8 cellular contexts compared by ENCODE assay signal in genomic region chr13:79480954-79481684, GRCh38. TPM values are rescaled to one million over a fixed set of nuclear protein-coding genes. Genes with fewer than 3 reads are reported as not detected.
DNase-seq lines count a peak whose midpoint lies in the region; TF ChIP-seq lines count a peak whose summit lies in the region.

A gene with protein sequence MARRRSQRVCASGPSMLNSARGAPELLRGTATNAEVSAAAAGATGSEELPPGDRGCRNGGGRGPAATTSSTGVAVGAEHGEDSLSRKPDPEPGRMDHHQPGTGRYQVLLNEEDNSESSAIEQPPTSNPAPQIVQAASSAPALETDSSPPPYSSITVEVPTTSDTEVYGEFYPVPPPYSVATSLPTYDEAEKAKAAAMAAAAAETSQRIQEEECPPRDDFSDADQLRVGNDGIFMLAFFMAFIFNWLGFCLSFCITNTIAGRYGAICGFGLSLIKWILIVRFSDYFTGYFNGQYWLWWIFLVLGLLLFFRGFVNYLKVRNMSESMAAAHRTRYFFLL (plus strand): TSS chr13:79481155. CDS start chr13:79481204, 49 bp downstream.

- no peaks in the 10 kb centered on the region for H3K9me3 ChIP-seq in ES-I3 (ENCODE audit: control insufficient read depth, insufficient read depth, low read length)
- no peaks in the 10 kb centered on the region for H3K9me3 ChIP-seq in H9 (ENCODE audit: control insufficient read depth, low read depth, low read length)
- H3K9me3 ChIP-seq in MM.1S (replicated peaks; ENCODE audit: insufficient read depth, low read length), result no peaks in the 10 kb centered on the region
- H3K9me3 ChIP-seq in SJCRH30 (replicated peaks), result no peaks in the 10 kb centered on the region
- no peaks in the 10 kb centered on the region for H3K9me3 ChIP-seq in neuron (ENCODE audit: low read length)
- H3K9me3 ChIP-seq in subcutaneous abdominal adipose tissue (ENCODE audit: control insufficient read depth in 5 of 5, low read length in 5 of 5), result no peaks in the 10 kb centered on the region

- H3K27me3 Mint-ChIP-seq in H9 (ENCODE audit: low read depth), result peaks cover 24% of the 10 kb centered on the region

- H3K4me2 ChIP-seq in H9 (ENCODE audit: insufficient read depth, insufficient read length, low read length), result peak within 1 kb of the TSS; percentile 99
- peak within 1 kb of the TSS; percentile 92 for H3K4me2 ChIP-seq in MM.1S (ENCODE audit: low read depth, low read length)

- H3K14ac ChIP-seq in H9 (ENCODE audit: insufficient read depth, low read length), result peak within 1 kb of the TSS; percentile 71

- H3K9ac ChIP-seq in ES-I3 (ENCODE audit: low read depth, low read length), result peak within 1 kb of the TSS; percentile 98
- H3K9ac ChIP-seq in H9 (ENCODE audit: extremely low read depth, insufficient read length, low read length), result peak within 1 kb of the TSS; percentile 77
- peak within 1 kb of the TSS; percentile 71 for H3K9ac ChIP-seq in MM.1S (ENCODE audit: low read length)
- peak within 1 kb of the TSS; percentile 78 to 91 (median 86) for H3K9ac ChIP-seq in subcutaneous abdominal adipose tissue (ENCODE audit: low read length in 5 of 5)

- no peak within 1 kb of the TSS for H4K5ac ChIP-seq in H9 (ENCODE audit: insufficient read length, low read depth, low read length)

- H3K9me2 ChIP-seq in MM.1S (replicated peaks; ENCODE audit: insufficient read depth, low read length), result no peaks in the 10 kb centered on the region

- H3K23ac ChIP-seq in H9 (ENCODE audit: insufficient read length, low read depth, low read length), result no peak within 1 kb of the TSS

- no peaks in the 10 kb centered on the region for H3K79me1 ChIP-seq in H9 (ENCODE audit: insufficient read depth, low read depth, low read length, poor library complexity, severe bottlenecking)

- H3K23me2 ChIP-seq in H9 (ENCODE audit: insufficient read length, low read depth, low read length, poor library complexity, severe bottlenecking), result peaks cover 4% of the 10 kb centered on the region

- H3K4me1 ChIP-seq in ES-I3 (ENCODE audit: insufficient read depth, low read length) (0 out of 2 replicates have a peak, but pooled peaks cover 7% of the 10 kb centered on the region), H9 (ENCODE audit: insufficient read depth, low read length) (no peaks in the 10 kb centered on the region), MM.1S (ENCODE audit: low read length) (no peaks in the 10 kb centered on the region), SJCRH30 (peaks cover 9% of the 10 kb centered on the region), neuron (ENCODE audit: insufficient read depth, low read length) (peaks cover 26% of the 10 kb centered on the region), subcutaneous abdominal adipose tissue (ENCODE audit: control insufficient read depth in 5 of 5, insufficient read depth in 5 of 5, low read length in 5 of 5) (peaks cover 0 to 45% (median 27%) of the 10 kb centered on the region in 5 donors)

- H4K91ac ChIP-seq in H9 (ENCODE audit: insufficient read length, low read depth, low read length), result no peak within 1 kb of the TSS

- peak within 1 kb of the TSS; percentile 93 for H3K4me3 ChIP-seq in MM.1S (ENCODE audit: low read length)
- H3K4me3 ChIP-seq in SJCRH30, result peak within 1 kb of the TSS; percentile 75
- H3K4me3 ChIP-seq in neuron (ENCODE audit: low read length), result peak within 1 kb of the TSS; percentile 79
- peak within 1 kb of the TSS; percentile 86 to 97 (median 91) for H3K4me3 ChIP-seq in subcutaneous abdominal adipose tissue (ENCODE audit: low read depth in 1 of 5, low read length in 5 of 5)

- H3K36me3 ChIP-seq in ES-I3 (ENCODE audit: insufficient read depth, low read length) (no peaks in the 10 kb centered on the region), MM.1S (replicated peaks; ENCODE audit: insufficient read depth, low read length) (no peaks in the 10 kb centered on the region; the same call in 1 of the 2 replicates), SJCRH30 (no peaks in the 10 kb centered on the region), neuron (ENCODE audit: insufficient read depth, low read length) (no peaks in the 10 kb centered on the region), subcutaneous abdominal adipose tissue (ENCODE audit: control insufficient read depth in 5 of 5, insufficient read depth in 5 of 5, low read length in 5 of 5) (no peaks in the 10 kb centered on the region)

- peaks cover 0 to 3% (median 0%) of the 10 kb centered on the region in 3 experiments; a peak in 2 of 7 replicates for H3K36me3 Mint-ChIP-seq in H9 (ENCODE audit: insufficient read depth in 1 of 3, low read depth in 3 of 3)

- no peaks in the 10 kb centered on the region; a peak in 1 of 5 replicates for H3K9me3 Mint-ChIP-seq in H9

- H4K20me1 ChIP-seq in H9 (ENCODE audit: control insufficient read depth, insufficient read depth, insufficient read length) (no peaks in the 10 kb centered on the region), MM.1S (ENCODE audit: insufficient read depth, low read length) (no peaks in the 10 kb centered on the region)

- H3T11ph ChIP-seq in H9 (ENCODE audit: low read length), result no peak within 1 kb of the TSS

- peak within 1 kb of the TSS; percentile 85 to 95 for H3K4me3 Mint-ChIP-seq in H9

- H2BK12ac ChIP-seq in H9 (ENCODE audit: insufficient read length, low read depth, low read length), result no peak within 1 kb of the TSS

- H3K27me3 ChIP-seq in H9 (ENCODE audit: insufficient read depth, low read length) (no peaks in the 10 kb centered on the region; the same call in 1 of the 2 replicates), MM.1S (replicated peaks; ENCODE audit: insufficient read depth, low read length) (no peaks in the 10 kb centered on the region), SJCRH30 (no peaks in the 10 kb centered on the region), neuron (ENCODE audit: insufficient read depth, low read length) (no peaks in the 10 kb centered on the region), subcutaneous abdominal adipose tissue (ENCODE audit: control insufficient read depth in 5 of 5, insufficient read depth in 4 of 5, low read length in 5 of 5) (no peaks in the 10 kb centered on the region)

- DNase-seq in H9 (peak; percentile 84), MM.1S (peak; percentile 89), SJCRH30 (peak; percentile 84 to 85), foreskin melanocyte (peak; percentile 72)
- peak; percentile 62 to 71 (median 67) for DNase-seq in activated naive CD4-positive, alpha-beta T cell (lab: John Stamatoyannopoulos, UW)

- peak within 1 kb of the TSS; percentile 33 to 95 (median 72) for H3K27ac Mint-ChIP-seq in H9

- no peak within 1 kb of the TSS for H2BK5ac ChIP-seq in H9 (ENCODE audit: insufficient read length, low read length)

- no peak within 1 kb of the TSS for H2AK5ac ChIP-seq in H9 (ENCODE audit: insufficient read length, low read length)

- H3K18ac ChIP-seq in H9 (ENCODE audit: insufficient read length, low read depth, low read length), result peak within 1 kb of the TSS; percentile 33

- TF ChIP-seq CTCF in H9 (conservative IDR thresholded peaks at IDR 0.05) (no peak), MM.1S (IDR thresholded peaks at IDR 0.05; ENCODE audit: low read length) (no peak)

- H3K56ac ChIP-seq in H9 (ENCODE audit: insufficient read length, low read depth, low read length), result no peak within 1 kb of the TSS

- no peak within 1 kb of the TSS for H3K4ac ChIP-seq in H9 (ENCODE audit: low read depth, low read length)

- peaks cover 14 to 21% of the 10 kb centered on the region in 2 experiments for H3K4me1 Mint-ChIP-seq in H9

- no peak within 1 kb of the TSS for H4K8ac ChIP-seq in H9 (replicated peaks; ENCODE audit: insufficient read length, low read depth, low read length)

- no CpG with 5 or more reads among the region's 74 CpGs for WGBS in H9 (ENCODE audit: extremely low coverage, insufficient read length, low lambda C conversion rate)

- no peak within 1 kb of the TSS for H2BK20ac ChIP-seq in H9 (ENCODE audit: low read depth, low read length, poor library complexity, severe bottlenecking)

- peak within 1 kb of the TSS; percentile 17; the same call in 1 of the 2 replicates for H2BK15ac ChIP-seq in H9 (ENCODE audit: low read depth, low read length)

- H2BK120ac ChIP-seq in H9 (ENCODE audit: low read depth, low read length, poor library complexity, severe bottlenecking), result no peak within 1 kb of the TSS

- H3F3A ChIP-seq in MM.1S (ENCODE audit: insufficient read depth, low read length), result peaks cover 16% of the 10 kb centered on the region

- H3K27ac ChIP-seq in H9 (ENCODE audit: insufficient read length, low read depth, low read length), result no peak within 1 kb of the TSS
- peak within 1 kb of the TSS; percentile 49; the same call in 1 of the 2 replicates for H3K27ac ChIP-seq in MM.1S (ENCODE audit: low read length)
- H3K27ac ChIP-seq in SJCRH30, result peak within 1 kb of the TSS; percentile 40
- peak within 1 kb of the TSS; percentile 64 for H3K27ac ChIP-seq in subcutaneous abdominal adipose tissue (ENCODE audit: low read depth, low read length)

- H2AFZ ChIP-seq in H9 (ENCODE audit: low read length) (no peak within 1 kb of the TSS), MM.1S (ENCODE audit: low read length) (peak within 1 kb of the TSS; percentile 80), neuron (ENCODE audit: low read depth, low read length) (peak within 1 kb of the TSS; percentile 87)

- H3K79me2 ChIP-seq in H9 (ENCODE audit: insufficient read depth, low read length) (peaks cover 5% of the 10 kb centered on the region; the same call in 1 of the 2 replicates), MM.1S (ENCODE audit: low read length) (peaks cover 31% of the 10 kb centered on the region)

RNA-seq across cellular contexts. Expression of the gene that starts here (rescaled TPM):
- total RNA-seq in H9 (2021), result 26.5 and 31.0 TPM in 2 replicates
- 51.3 and 55.7 TPM in 2 replicates for total RNA-seq in SJCRH30 (2014; rRNA removed; shearing (Covaris generic))
